In genomic region chr1:115656461-115657077, GRCh38 we compare ENCODE assay signal across 23 cellular contexts. TPM values are rescaled to one million over a fixed set of nuclear protein-coding genes. Genes with fewer than 3 reads are reported as not detected.
DNase-seq lines count a peak whose midpoint lies in the region; ATAC-seq, FAIRE-seq and TF ChIP-seq lines count a peak whose summit lies in the region.
"Had no signal": no experiment of that assay in that cellular context is flagged by ENCODE, and none has a peak within 500 bp of the region (broad histone marks: within the 10 kb centered on the region; RNA-seq: fewer than 3 reads in every experiment).

No MANE protein-coding gene starts in this region.

- no peak overlapping the region for H2AFZ ChIP-seq in Karpas-422 (ENCODE audit: low read length)
- H2AFZ ChIP-seq: GM23248 had no signal

- H3K9ac ChIP-seq in Karpas-422 (ENCODE audit: low read length), result no peak overlapping the region
- H3K9ac ChIP-seq: BLaER1 treated with 17β-estradiol and CSF1 and Interleukin-3, amounts not matched to agents 10 nM and 100 nM; GM23248 had no signal

- no peaks in the 10 kb centered on the region for H3K27me3 Mint-ChIP-seq in T-helper 2 cell treated with Interferon-gamma antibody and Interleukin-4, amounts not matched to agents 5 μg/mL and 100 μg/mL, for 36 hours (ENCODE audit: low read depth)

- H3K36me3 ChIP-seq in pancreas (peaks cover 0 to 4% (median 0%) of the 10 kb centered on the region in 3 donors), Karpas-422 (ENCODE audit: insufficient read depth, low read length) (no peaks in the 10 kb centered on the region), tibial artery (peaks cover 0 to 32% (median 32%) of the 10 kb centered on the region in 3 donors)

- H3K79me2 ChIP-seq in Karpas-422 (ENCODE audit: low read length), result no peaks in the 10 kb centered on the region

- H3K36me3 Mint-ChIP-seq in T-helper 2 cell treated with Interferon-gamma antibody and Interleukin-4, amounts not matched to agents 5 μg/mL and 100 μg/mL, for 36 hours (ENCODE audit: low read depth), result peaks cover 54% of the 10 kb centered on the region
- H3K36me3 Mint-ChIP-seq: CD8-positive, alpha-beta T cell had no signal

- ATAC-seq in foreskin keratinocyte (no peak), pancreas (peak in 3 of 4 donors; percentile 49 to 76 (median 51))
- ATAC-seq: CD8-positive, alpha-beta T cell; Right ventricle myocardium inferior had no signal

- no peaks in the 10 kb centered on the region for H3K9me3 Mint-ChIP-seq in T-helper 2 cell treated with Interferon-gamma antibody and Interleukin-4, amounts not matched to agents 5 μg/mL and 100 μg/mL, for 36 hours
- H3K9me3 Mint-ChIP-seq: CD8-positive, alpha-beta T cell had no signal

- peak; percentile 77 for DNase-seq in COLO829 (ENCODE audit: low spot score)
- DNase-seq in T-helper 2 cell treated with Interferon-gamma antibody and Interleukin-4, amounts not matched to agents 5 μg/mL and 100 μg/mL, for 36 hours (ENCODE audit: low spot score), result no peak
- DNase-seq in foreskin keratinocyte, result no peak
- DNase-seq in pancreas, result peak in 3 of 6 donors; percentile 23 to 48 (median 32)
- DNase-seq in Karpas-422, result no peak
- no peak for DNase-seq in activated CD8-positive, alpha-beta memory T cell treated with anti-CD3 and anti-CD28 coated beads, Interleukin-2, amount 50 U/mL, for 48 hours
- no peak for DNase-seq in tibial artery
- DNase-seq in SK-N-DZ (ENCODE audit: low spot score), result no peak
- DNase-seq: CD8-positive, alpha-beta T cell; DMS53; GM23248; HCEC 1CT; NCI-H1105 treated with DMSO at 0.1 percent for 48 hours; NCI-H187; NCI-H2227 treated with DMSO at 0.1 percent for 48 hours; NCI-H510A treated with DMSO at 0.1 percent for 48 hours; NCI-H774 had no signal

- H3K4me1 ChIP-seq in foreskin keratinocyte (peaks cover 20% of the 10 kb centered on the region), pancreas (peaks cover 0 to 14% (median 2%) of the 10 kb centered on the region in 3 donors), Karpas-422 (ENCODE audit: low read length) (no peaks in the 10 kb centered on the region), tibial artery (peaks cover 0 to 30% (median 8%) of the 10 kb centered on the region in 4 donors)

- H3K27me3 ChIP-seq in foreskin keratinocyte, result no peaks in the 10 kb centered on the region
- H3K27me3 ChIP-seq in pancreas, result no peaks in the 10 kb centered on the region
- no peaks in the 10 kb centered on the region for H3K27me3 ChIP-seq in Karpas-422 (ENCODE audit: low read length)
- H3K27me3 ChIP-seq in tibial artery, result no peaks in the 10 kb centered on the region
- H3K27me3 ChIP-seq: BLaER1 treated with 17β-estradiol and CSF1 and Interleukin-3, amounts not matched to agents 10 nM and 100 nM had no signal

- 55 to 63% methylated on average over 5 of the region's 5 CpGs for WGBS in pancreas, 2 donors

- H3K4me3 Mint-ChIP-seq in T-helper 2 cell treated with Interferon-gamma antibody and Interleukin-4, amounts not matched to agents 5 μg/mL and 100 μg/mL, for 36 hours, result peak overlapping the region; percentile 40
- H3K4me3 Mint-ChIP-seq: CD8-positive, alpha-beta T cell had no signal

- H3K27ac ChIP-seq in foreskin keratinocyte (peak overlapping the region; percentile 29), pancreas (no peak overlapping the region), Karpas-422 (ENCODE audit: low read length) (no peak overlapping the region), tibial artery (no peak overlapping the region)
- H3K27ac ChIP-seq: BLaER1 treated with 17β-estradiol and CSF1 and Interleukin-3, amounts not matched to agents 10 nM and 100 nM; GM23248 had no signal

- TF ChIP-seq CTCF in foreskin keratinocyte (conservative IDR thresholded peaks at IDR 0.05), result no peak
- TF ChIP-seq CTCF in pancreas (IDR thresholded peaks at IDR 0.05), result no peak
- TF ChIP-seq CTCF in tibial artery (IDR thresholded peaks at IDR 0.05), result no peak

- intact Hi-C loops in pancreas (cut with DNase I), result no loop called here
- intact Hi-C loops in tibial artery (cut with DNase I; ENCODE audit: low total_unique reads), result no loop called here

- H4K20me1 ChIP-seq in Karpas-422 (ENCODE audit: insufficient read depth, low read depth, low read length), result no peaks in the 10 kb centered on the region

- no peak overlapping the region for H3K27ac Mint-ChIP-seq in T-helper 2 cell treated with Interferon-gamma antibody and Interleukin-4, amounts not matched to agents 5 μg/mL and 100 μg/mL, for 36 hours
- H3K27ac Mint-ChIP-seq: CD8-positive, alpha-beta T cell had no signal

- H3K4me2 ChIP-seq in Karpas-422 (ENCODE audit: low read depth, low read length, poor library complexity, severe bottlenecking), result no peak overlapping the region

- no peak for FAIRE-seq in pancreas (lab: Jason Lieb, UNC)
- FAIRE-seq: A204.1, GM12892, GM18507, RCC 7860 had no signal

- H3K4me3 ChIP-seq in pancreas, result no peak overlapping the region
- no peak overlapping the region for H3K4me3 ChIP-seq in Karpas-422 (ENCODE audit: low read length)
- H3K4me3 ChIP-seq in tibial artery, result no peak overlapping the region
- H3K4me3 ChIP-seq: BLaER1 treated with 17β-estradiol and CSF1 and Interleukin-3, amounts not matched to agents 10 nM and 100 nM; GM23248 had no signal

- H3K9me3 ChIP-seq in pancreas (no peaks in the 10 kb centered on the region), Karpas-422 (ENCODE audit: low read length) (no peaks in the 10 kb centered on the region), tibial artery (no peaks in the 10 kb centered on the region)

- peaks cover 33% of the 10 kb centered on the region for H3K4me1 Mint-ChIP-seq in T-helper 2 cell treated with Interferon-gamma antibody and Interleukin-4, amounts not matched to agents 5 μg/mL and 100 μg/mL, for 36 hours (ENCODE audit: low read depth)

- H3K9me2 ChIP-seq in Karpas-422 (replicated peaks; ENCODE audit: insufficient read depth, low read length), result no peaks in the 10 kb centered on the region

RNA-seq across cellular contexts. Expression of gene VANGL1, which starts 14.8 kb away (rescaled TPM):
- 29.6 and 30.0 TPM in 2 replicates for total RNA-seq in foreskin keratinocyte
- polyA plus RNA-seq in foreskin keratinocyte, result 6.3 and 7.7 TPM in 2 replicates
- total RNA-seq in pancreas, result 1 to 10 TPM; 4.3 to 9.0 (median 5.8) TPM
- polyA plus RNA-seq in pancreas, result 1 to 10 TPM; 1.2 to 1.5 TPM
- total RNA-seq in Karpas-422 (2014; rRNA removed; shearing (Covaris generic); ENCODE audit: low replicate concordance), result 0.11 TPM in 1 of 2 replicates, not detected in the other
- 1.6 and 1.7 TPM in 2 replicates for polyA plus RNA-seq in SK-N-DZ (2014; cell fraction: cytosol; rRNA removed)
- 1.0 and 2.6 TPM in 2 replicates for polyA plus RNA-seq in SK-N-DZ (2014; cell fraction: nucleus; rRNA removed)
